ENCODE assay signal across 28 cellular contexts in genomic region chr19:21559444-21559843, GRCh38.
"Had no signal": no experiment of that assay in that cellular context is flagged by ENCODE, and none has a peak within 500 bp of the region (broad histone marks: within the 10 kb centered on the region; RNA-seq: fewer than 3 reads in every experiment).

No MANE protein-coding gene starts in this region.

- H3K9ac ChIP-seq: parathyroid adenoma had no signal

- H3K4me1 ChIP-seq: heart right ventricle, lower lobe of right lung, parathyroid adenoma, psoas muscle, right atrium auricular region, right lobe of liver, tibial nerve, upper lobe of right lung had no signal

- H3K4me1 Mint-ChIP-seq: neural crest cell; stimulated activated memory B cell treated with anti-CD40 and anti-IgM and Interleukin-4, amounts not matched to agents 10 μg/mL and 1 μg/mL and 100 μg/mL, for 72 hours; stimulated activated naive CD8-positive, alpha-beta T cell treated with anti-CD3 and anti-CD28 coated beads, Interleukin-15, amount 100 ng/mL, for 72 hours had no signal

- H2AFZ ChIP-seq: hepatocyte, parathyroid adenoma had no signal

- H3K4me3 ChIP-seq: heart right ventricle, hepatocyte, lower lobe of right lung, psoas muscle, right atrium auricular region, right lobe of liver, smooth muscle cell, tibial nerve, upper lobe of right lung had no signal

- DNase-seq: heart right ventricle; islet precursor cell; left ventricle myocardium superior; lower lobe of right lung; mammary epithelial cell; mesenchymal stem cell; naive thymus-derived CD4-positive, alpha-beta T cell; occipital lobe; psoas muscle; right lobe of liver; stimulated activated CD4-positive, alpha-beta T cell treated with anti-CD3 and anti-CD28 coated beads, Interleukin-1b, Interleukin-23, amount 100 ng/mL, for 48 hours; stimulated activated CD4-positive, alpha-beta T cell treated with anti-CD3 and anti-CD28 coated beads, Interleukin-2, amount 100 ng/mL, for 48 hours; stimulated activated CD4-positive, alpha-beta T cell treated with anti-CD3 and anti-CD28 coated beads, Interleukin-4, amount 100 ng/mL, for 4 hours; stimulated activated CD8-positive, alpha-beta memory T cell treated with anti-CD3 and anti-CD28 coated beads, Interleukin-4, amount 100 ng/mL, for 48 hours; stimulated activated naive CD4-positive, alpha-beta T cell treated with Interleukin-2 at 50 U/mL for 16 hours; stimulated activated naive CD8-positive, alpha-beta T cell treated with anti-CD3 and anti-CD28 coated beads, Interleukin-15, amount 100 ng/mL, for 72 hours; substantia nigra; upper lobe of right lung had no signal

- H3K79me2 ChIP-seq: hepatocyte, parathyroid adenoma had no signal

- H3K9me3 ChIP-seq: neutrophil, right atrium auricular region had no signal

- H3K27me3 Mint-ChIP-seq: naive thymus-derived CD4-positive, alpha-beta T cell; natural killer cell treated with Interleukin-12 subunit alpha and Interleukin-12 subunit beta and Interleukin-15 and Interleukin-18, amount 100 ng/mL, for 72 hours; stimulated activated memory B cell treated with anti-CD40 and anti-IgM and Interleukin-4, amounts not matched to agents 10 μg/mL and 1 μg/mL and 100 μg/mL, for 72 hours; stimulated activated naive CD8-positive, alpha-beta T cell treated with anti-CD3 and anti-CD28 coated beads, Interleukin-15, amount 100 ng/mL, for 72 hours had no signal

- H3K27ac ChIP-seq: heart right ventricle, hepatocyte, lower lobe of right lung, neutrophil, parathyroid adenoma, psoas muscle, right atrium auricular region, right lobe of liver, tibial nerve, upper lobe of right lung had no signal

- H3K9me3 Mint-ChIP-seq: natural killer cell treated with Interleukin-12 subunit alpha and Interleukin-12 subunit beta and Interleukin-15 and Interleukin-18, amount 100 ng/mL, for 72 hours had no signal

- H3K4me2 ChIP-seq: hepatocyte, smooth muscle cell had no signal

- H3K4me3 Mint-ChIP-seq: natural killer cell treated with Interleukin-12 subunit alpha and Interleukin-12 subunit beta and Interleukin-15 and Interleukin-18, amount 100 ng/mL, for 72 hours; neural crest cell; stimulated activated memory B cell treated with anti-CD40 and anti-IgM and Interleukin-4, amounts not matched to agents 10 μg/mL and 1 μg/mL and 100 μg/mL, for 72 hours; stimulated activated naive CD8-positive, alpha-beta T cell treated with anti-CD3 and anti-CD28 coated beads, Interleukin-15, amount 100 ng/mL, for 72 hours had no signal

- H3K27me3 ChIP-seq: heart right ventricle, hepatocyte, neutrophil, right atrium auricular region, right lobe of liver, tibial nerve, upper lobe of right lung had no signal

- H3K36me3 ChIP-seq: lower lobe of right lung, neutrophil, right atrium auricular region, right lobe of liver, upper lobe of right lung had no signal

- H3K27ac Mint-ChIP-seq: naive thymus-derived CD4-positive, alpha-beta T cell; natural killer cell treated with Interleukin-12 subunit alpha and Interleukin-12 subunit beta and Interleukin-15 and Interleukin-18, amount 100 ng/mL, for 72 hours; stimulated activated memory B cell treated with anti-CD40 and anti-IgM and Interleukin-4, amounts not matched to agents 10 μg/mL and 1 μg/mL and 100 μg/mL, for 72 hours; stimulated activated naive CD8-positive, alpha-beta T cell treated with anti-CD3 and anti-CD28 coated beads, Interleukin-15, amount 100 ng/mL, for 72 hours had no signal

- ATAC-seq: heart right ventricle; left lobe of liver; left ventricle myocardium superior; lower lobe of right lung; naive thymus-derived CD4-positive, alpha-beta T cell; natural killer cell treated with Interleukin-12 subunit alpha and Interleukin-12 subunit beta and Interleukin-15 and Interleukin-18, amount 100 ng/mL, for 72 hours; psoas muscle; right lobe of liver; stimulated activated memory B cell treated with anti-CD40 and anti-IgM and Interleukin-4, amounts not matched to agents 10 μg/mL and 1 μg/mL and 100 μg/mL, for 72 hours; stimulated activated naive CD8-positive, alpha-beta T cell treated with anti-CD3 and anti-CD28 coated beads, Interleukin-15, amount 100 ng/mL, for 72 hours; upper lobe of right lung had no signal
